Comparison of ENCODE assay signal across 26 cellular contexts in the genomic region with DNA sequence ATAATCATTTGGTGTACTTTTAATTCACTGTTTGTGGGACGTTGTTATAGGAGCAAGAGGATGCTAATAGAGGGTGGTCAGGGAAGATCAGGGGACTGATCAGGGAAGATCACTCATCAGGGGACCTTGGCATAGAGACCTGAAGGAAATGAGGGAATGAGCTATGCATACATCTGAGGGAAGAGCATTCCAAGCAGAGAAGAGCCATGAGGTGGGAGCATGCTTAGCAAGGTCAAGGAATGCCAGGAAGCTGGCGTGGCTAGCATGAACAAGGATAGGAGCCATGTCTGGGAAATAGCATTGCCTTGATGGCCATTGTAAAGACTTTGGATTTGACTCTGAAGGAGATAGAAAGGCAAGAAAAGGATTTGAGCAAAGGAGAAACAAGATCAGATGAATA.
"Had no signal": no experiment of that assay in that cellular context is flagged by ENCODE, and none has a peak within 500 bp of the region (broad histone marks: within the 10 kb centered on the region; RNA-seq: fewer than 3 reads in every experiment).

No MANE protein-coding gene starts in this region.

- H3K4me3 Mint-ChIP-seq: naive thymus-derived CD8-positive, alpha-beta T cell; nephron; neural progenitor cell; stimulated activated effector memory CD8-positive, alpha-beta T cell treated with anti-CD3 and anti-CD28 coated beads, Interleukin-12 subunit alpha, Interleukin-12 subunit beta, amount 100 ng/mL, for 72 hours; stimulated activated naive CD8-positive, alpha-beta T cell treated with anti-CD3 and anti-CD28 coated beads, Interleukin-15, amount 100 ng/mL, for 72 hours; type B pancreatic cell had no signal

- H3K9me3 Mint-ChIP-seq: naive thymus-derived CD8-positive, alpha-beta T cell; stimulated activated effector memory CD8-positive, alpha-beta T cell treated with anti-CD3 and anti-CD28 coated beads, Interleukin-12 subunit alpha, Interleukin-12 subunit beta, amount 100 ng/mL, for 72 hours had no signal

- ATAC-seq: left cardiac atrium; left lung; lower lobe of right lung; naive thymus-derived CD8-positive, alpha-beta T cell; pancreas; right cardiac atrium; sciatic nerve; stimulated activated effector memory CD8-positive, alpha-beta T cell treated with anti-CD3 and anti-CD28 coated beads, Interleukin-12 subunit alpha, Interleukin-12 subunit beta, amount 100 ng/mL, for 72 hours; stimulated activated naive CD8-positive, alpha-beta T cell treated with anti-CD3 and anti-CD28 coated beads, Interleukin-15, amount 100 ng/mL, for 72 hours had no signal

- H3K27ac Mint-ChIP-seq: neural progenitor cell; stimulated activated effector memory CD8-positive, alpha-beta T cell treated with anti-CD3 and anti-CD28 coated beads, Interleukin-12 subunit alpha, Interleukin-12 subunit beta, amount 100 ng/mL, for 72 hours; stimulated activated naive CD8-positive, alpha-beta T cell treated with anti-CD3 and anti-CD28 coated beads, Interleukin-15, amount 100 ng/mL, for 72 hours had no signal

- H3K36me3 ChIP-seq: left lung, lower lobe of right lung, neural progenitor cell, pancreas, prostate gland, spleen, tibial nerve, uterus had no signal

- H3K36me3 Mint-ChIP-seq: naive thymus-derived CD8-positive, alpha-beta T cell; stimulated activated effector memory CD8-positive, alpha-beta T cell treated with anti-CD3 and anti-CD28 coated beads, Interleukin-12 subunit alpha, Interleukin-12 subunit beta, amount 100 ng/mL, for 72 hours had no signal

- H3K4me3 ChIP-seq: hepatocyte, left lung, lower lobe of right lung, neural progenitor cell, pancreas, prostate gland, spleen, tibial nerve, uterus had no signal

- H3K27ac ChIP-seq: hepatocyte, left lung, lower lobe of right lung, neural progenitor cell, pancreas, prostate gland, spleen, tibial nerve, uterus had no signal

- H3K9ac ChIP-seq: neural progenitor cell had no signal

- H3K9me3 ChIP-seq: left lung, lower lobe of right lung, pancreas, prostate gland, spleen, tibial nerve, uterus had no signal

- H3K4me1 ChIP-seq: prostate gland had no signal

- DNase-seq: kidney glomerular epithelial cell; left cardiac atrium; left lung; lower lobe of right lung; mammary epithelial cell; mesenchymal stem cell; naive thymus-derived CD8-positive, alpha-beta T cell; pancreas; posterior cingulate gyrus; retina; right cardiac atrium; small intestine; spleen; stimulated activated CD4-positive, alpha-beta T cell treated with anti-CD3 and anti-CD28 coated beads, Interleukin-4, amount 100 ng/mL, for 24 hours; stimulated activated naive CD4-positive, alpha-beta T cell treated with Interleukin-2 at 50 U/mL for 16 hours; stimulated activated naive CD8-positive, alpha-beta T cell treated with anti-CD3 and anti-CD28 coated beads, Interleukin-15, amount 100 ng/mL, for 72 hours; substantia nigra; uterus had no signal

- H3K27me3 Mint-ChIP-seq: stimulated activated naive CD8-positive, alpha-beta T cell treated with anti-CD3 and anti-CD28 coated beads, Interleukin-15, amount 100 ng/mL, for 72 hours; type B pancreatic cell had no signal
